In genomic region chr22:45775569-45776312, GRCh38 we compare ENCODE assay signal across 14 cellular contexts.
A peak's percentile ranks its signal among the peaks of the same experiment; 100 is the strongest.
DNase-seq lines count a peak whose midpoint lies in the region; ATAC-seq and TF ChIP-seq lines count a peak whose summit lies in the region.
"Had no signal": no experiment of that assay in that cellular context is flagged by ENCODE, and none has a peak within 500 bp of the region (broad histone marks: within the 10 kb centered on the region; RNA-seq: fewer than 3 reads in every experiment).

No MANE protein-coding gene starts in this region.

- H3K27ac ChIP-seq in WERI-Rb-1 (no peak overlapping the region), foreskin keratinocyte (no peak overlapping the region)

- no peak overlapping the region for H3K4me3 ChIP-seq in WERI-Rb-1 (ENCODE audit: low read depth, low read length)

- TF ChIP-seq CTCF in mesothelial cell of epicardium (IDR thresholded peaks at IDR 0.05; ENCODE audit: unreplicated experiment) (no peak), WERI-Rb-1 (IDR thresholded peaks at IDR 0.05; ENCODE audit: low read depth, low read length) (no peak), foreskin keratinocyte (conservative IDR thresholded peaks at IDR 0.05) (no peak)

- peak overlapping the region; percentile 56 for H3K27ac Mint-ChIP-seq in mesothelial cell of epicardium

- ATAC-seq in GM18870 (IDR thresholded peaks at IDR 0.05; ENCODE audit: unreplicated experiment): peak; percentile 49
- peak; percentile 48 for ATAC-seq in GM21825 (IDR thresholded peaks at IDR 0.05; ENCODE audit: unreplicated experiment)
- peak; percentile 65 for ATAC-seq in HG03460 (IDR thresholded peaks at IDR 0.05; ENCODE audit: unreplicated experiment)
- ATAC-seq in foreskin keratinocyte: no peak
- ATAC-seq: HCT116 had no signal

- H3K36me3 Mint-ChIP-seq in mesothelial cell of epicardium: peaks cover 27% of the 10 kb centered on the region

- no peaks in the 10 kb centered on the region for H3K27me3 Mint-ChIP-seq in mesothelial cell of epicardium (ENCODE audit: low read depth)

- H3K4me3 Mint-ChIP-seq in mesothelial cell of epicardium: no peak overlapping the region

- DNase-seq in mesothelial cell of epicardium (ENCODE audit: low spot score in 2 of 2, unreplicated experiment in 2 of 2): no peak
- DNase-seq in WERI-Rb-1: no peak
- no peak for DNase-seq in epidermal melanocyte (ENCODE audit: insufficient read length, low spot score)
- DNase-seq in middle frontal gyrus (ENCODE audit: extremely low spot score, low spot score): no peak
- no peak for DNase-seq in foreskin keratinocyte
- DNase-seq: activated CD4-positive, alpha-beta T cell treated with anti-CD3 and anti-CD28 coated beads, Interleukin-2, amount 50 U/mL, for 4 hours; amygdala; DMS53; kidney glomerular epithelial cell; retina had no signal

- peaks cover 14% of the 10 kb centered on the region for H3K36me3 ChIP-seq in WERI-Rb-1

- peaks cover 14% of the 10 kb centered on the region for H3K4me1 ChIP-seq in foreskin keratinocyte

- no peaks in the 10 kb centered on the region for H3K9me3 ChIP-seq in WERI-Rb-1 (ENCODE audit: severe bottlenecking)

- peaks cover 14% of the 10 kb centered on the region for H3K4me1 Mint-ChIP-seq in mesothelial cell of epicardium

- H3K27me3 ChIP-seq in WERI-Rb-1 (ENCODE audit: insufficient read depth, low read depth, severe bottlenecking) (no peaks in the 10 kb centered on the region), foreskin keratinocyte (no peaks in the 10 kb centered on the region)

- no peaks in the 10 kb centered on the region for H3K9me3 Mint-ChIP-seq in mesothelial cell of epicardium
